In the genomic region with DNA sequence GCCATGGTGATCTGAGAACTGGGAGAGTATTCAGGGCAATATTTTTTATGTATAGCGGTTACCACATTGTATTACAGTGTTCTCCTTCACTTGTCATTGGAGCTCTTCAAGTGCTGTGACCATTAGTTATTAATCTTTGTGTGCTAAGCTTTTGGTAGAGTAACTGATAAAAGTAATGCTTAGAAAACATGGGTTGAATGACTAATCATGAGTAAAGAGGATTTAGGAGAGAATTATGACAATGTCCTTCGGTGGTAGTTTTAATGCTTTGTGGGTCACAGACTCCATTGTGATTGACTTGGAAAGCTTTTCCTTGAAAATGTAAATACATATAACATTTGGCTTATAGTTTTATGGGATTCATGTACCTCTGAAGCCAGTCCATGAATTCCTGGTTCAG, we compare ENCODE assay signal across 2 cellular contexts.
TF ChIP-seq lines count a peak whose summit lies in the region.

No MANE protein-coding gene starts in this region.

TF ChIP-seq in K562, 482 proteins besides CTCF, POLR2A, EP300 and RAD21:
- TF ChIP-seq RFX5 (IDR thresholded peaks at IDR 0.05; ENCODE audit: low read depth, low read length): no peak
- TF ChIP-seq, protein P1, sequence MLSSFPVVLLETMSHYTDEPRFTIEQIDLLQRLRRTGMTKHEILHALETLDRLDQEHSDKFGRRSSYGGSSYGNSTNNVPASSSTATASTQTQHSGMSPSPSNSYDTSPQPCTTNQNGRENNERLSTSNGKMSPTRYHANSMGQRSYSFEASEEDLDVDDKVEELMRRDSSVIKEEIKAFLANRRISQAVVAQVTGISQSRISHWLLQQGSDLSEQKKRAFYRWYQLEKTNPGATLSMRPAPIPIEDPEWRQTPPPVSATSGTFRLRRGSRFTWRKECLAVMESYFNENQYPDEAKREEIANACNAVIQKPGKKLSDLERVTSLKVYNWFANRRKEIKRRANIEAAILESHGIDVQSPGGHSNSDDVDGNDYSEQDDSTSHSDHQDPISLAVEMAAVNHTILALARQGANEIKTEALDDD (IDR thresholded peaks at IDR 0.05): 0 out of 2 replicates have a peak, but pooled peaks have one; percentile 19
- peak; percentile 53 for TF ChIP-seq FOSL1 (tag; conservative IDR thresholded peaks at IDR 0.05)
- TF ChIP-seq DACH1 (IDR thresholded peaks at IDR 0.05; ENCODE audit: partially characterized antibody): peak; percentile 11
- no peak for TF ChIP-seq SNRNP70 (optimal IDR thresholded peaks at IDR 0.05; ENCODE audit: low read depth, low read length)
- no peak for TF ChIP-seq CREBBP (IDR thresholded peaks at IDR 0.05; ENCODE audit: low read depth, low read length)
- no peak for TF ChIP-seq ZNF583 (CRISPR knock-in tag; IDR thresholded peaks at IDR 0.05)

TF ChIP-seq in SK-N-SH, 30 proteins besides CTCF, POLR2A, EP300 and RAD21:
- TF ChIP-seq FOSL2 (IDR thresholded peaks at IDR 0.05; ENCODE audit: borderline replicate concordance, low read depth): no peak
- no peak for TF ChIP-seq NRF1 (IDR thresholded peaks at IDR 0.05; ENCODE audit: low read depth, low read length)
- no peak for TF ChIP-seq IRF3 (IDR thresholded peaks at IDR 0.05; ENCODE audit: low read depth, low read length)
- no peak for TF ChIP-seq MXI1 (IDR thresholded peaks at IDR 0.05; ENCODE audit: low read depth, low read length)
- no peak for TF ChIP-seq NFIC (IDR thresholded peaks at IDR 0.05; ENCODE audit: borderline replicate concordance)
- TF ChIP-seq TCF12 (IDR thresholded peaks at IDR 0.05): no peak
- TF ChIP-seq RFX5 (IDR thresholded peaks at IDR 0.05; ENCODE audit: low read length): no peak
- no peak for TF ChIP-seq EZH2phosphoT487 (IDR thresholded peaks at IDR 0.05; ENCODE audit: borderline replicate concordance, low read depth)
- TF ChIP-seq YY1 (IDR thresholded peaks at IDR 0.05; ENCODE audit: low read depth): no peak
- no peak for TF ChIP-seq CHD2 (IDR thresholded peaks at IDR 0.05; ENCODE audit: low read length, partially characterized antibody)
- TF ChIP-seq SIN3A (IDR thresholded peaks at IDR 0.05; ENCODE audit: borderline replicate concordance, low read depth, low read length): no peak
- TF ChIP-seq JUND (IDR thresholded peaks at IDR 0.05): no peak
